Comparison of ENCODE assay signal across 30 cellular contexts in genomic region chr20:50668326-50668725, GRCh38. TPM values are rescaled to one million over a fixed set of nuclear protein-coding genes. Genes with fewer than 3 reads are reported as not detected.
"Had no signal": no experiment of that assay in that cellular context is flagged by ENCODE, and none has a peak within 500 bp of the region (broad histone marks: within the 10 kb centered on the region; RNA-seq: fewer than 3 reads in every experiment).

No MANE protein-coding gene starts in this region.

- FAIRE-seq: endometrium, frontal cortex, islet of Langerhans, pancreas, small intestine had no signal

- H3K27ac ChIP-seq: body of pancreas, colonic mucosa, pancreas, prostate gland, sigmoid colon, suprapubic skin, tibial artery had no signal

- H3K36me3 ChIP-seq: colonic mucosa, pancreas, prostate gland, sigmoid colon, suprapubic skin, tibial artery had no signal

- DNase-seq: activated CD4-positive, alpha-beta T cell treated with anti-CD3 and anti-CD28 coated beads for 36 hours; activated CD4-positive, CD25-positive, alpha-beta regulatory T cell; activated CD8-positive, alpha-beta memory T cell treated with anti-CD3 and anti-CD28 coated beads, Interleukin-2, amount 10 ng/mL, durations not matched to agents 7 days and 5 days; activated CD8-positive, alpha-beta T cell treated with anti-CD3 and anti-CD28 coated beads, Interleukin-2, amount 10 ng/mL, durations not matched to agents 7 days and 5 days; activated naive CD4-positive, alpha-beta T cell; activated T-cell treated with anti-CD3 and anti-CD28 coated beads for 4 hours; activated T-cell treated with anti-CD3 and anti-CD28 coated beads, Interleukin-2, amount 50 U/mL, for 72 hours; anterior cingulate cortex; body of pancreas; cerebellar nuclear complex; colonic mucosa; effector CD8-positive, alpha-beta T cell; glutamatergic neuron; left cardiac atrium; mammary epithelial cell; naive B cell; pancreas; retina; sigmoid colon; small intestine; stimulated activated CD4-positive, alpha-beta T cell treated with anti-CD3 and anti-CD28 coated beads, Interleukin-1b, Interleukin-23, amount 100 ng/mL, for 48 hours; stimulated activated naive B cell treated with anti-CD40 and anti-IgM and Interleukin-4, amounts not matched to agents 10 μg/mL and 1 μg/mL and 100 μg/mL, for 72 hours; tibial artery had no signal

- H3K4me3 ChIP-seq: body of pancreas, colonic mucosa, pancreas, prostate gland, sigmoid colon, suprapubic skin, tibial artery had no signal

- H3K27me3 ChIP-seq: body of pancreas, colonic mucosa, pancreas, sigmoid colon, suprapubic skin, tibial artery had no signal

- H3K9me3 ChIP-seq: body of pancreas, colonic mucosa, pancreas, prostate gland, sigmoid colon, suprapubic skin, tibial artery had no signal

- H3K4me1 ChIP-seq: colonic mucosa, prostate gland, suprapubic skin, tibial artery had no signal

- ATAC-seq: activated CD4-positive, alpha-beta T cell treated with anti-CD3 and anti-CD28 coated beads for 36 hours; activated CD8-positive, alpha-beta memory T cell treated with anti-CD3 and anti-CD28 coated beads, Interleukin-2, amount 10 ng/mL, durations not matched to agents 7 days and 5 days; activated CD8-positive, alpha-beta T cell treated with anti-CD3 and anti-CD28 coated beads, Interleukin-2, amount 10 ng/mL, durations not matched to agents 7 days and 5 days; activated T-cell treated with anti-CD3 and anti-CD28 coated beads, Interleukin-2, amount 50 U/mL, for 72 hours; body of pancreas; left cardiac atrium; pancreas; stimulated activated naive B cell treated with anti-CD40 and anti-IgM and Interleukin-4, amounts not matched to agents 10 μg/mL and 1 μg/mL and 100 μg/mL, for 72 hours had no signal

RNA-seq across cellular contexts. Expression of gene RIPOR3, which starts 23.0 kb away (rescaled TPM):
- total RNA-seq: activated CD4-positive, alpha-beta T cell treated with anti-CD3 and anti-CD28 coated beads for 36 hours; activated CD8-positive, alpha-beta memory T cell treated with anti-CD3 and anti-CD28 coated beads, Interleukin-2, amount 10 ng/mL, durations not matched to agents 7 days and 5 days; activated CD8-positive, alpha-beta T cell treated with anti-CD3 and anti-CD28 coated beads, Interleukin-2, amount 10 ng/mL, durations not matched to agents 7 days and 5 days; dermis microvascular lymphatic vessel endothelial cell had no signal
- polyA plus RNA-seq: mammary epithelial cell, neural cell had no signal
